Comparison of ENCODE assay signal across 8 cellular contexts in genomic region chr4:109815151-109816081, GRCh38. TPM values are rescaled to one million over a fixed set of nuclear protein-coding genes. Genes with fewer than 3 reads are reported as not detected.
A peak's percentile ranks its signal among the peaks of the same experiment; 100 is the strongest.
DNase-seq lines count a peak whose midpoint lies in the region; ATAC-seq and TF ChIP-seq lines count a peak whose summit lies in the region.

TSS of gene GAR1 (plus strand) at chr4:109815762. CDS start at chr4:109816165, 403 bp downstream.

- H3K27me3 ChIP-seq in cardiac muscle cell (no peaks in the 10 kb centered on the region), parathyroid adenoma (ENCODE audit: control insufficient read depth, insufficient read depth, low read length) (no peaks in the 10 kb centered on the region)

- H3K4me1 ChIP-seq in cardiac muscle cell (ENCODE audit: low read depth) (peaks cover 8% of the 10 kb centered on the region), parathyroid adenoma (no peaks in the 10 kb centered on the region)

- H3K4me3 ChIP-seq in GM12864 (ENCODE audit: low read depth, low read length) (peak within 1 kb of the TSS; percentile 100), cardiac muscle cell (peak within 1 kb of the TSS; percentile 52), parathyroid adenoma (ENCODE audit: low read depth, low read length) (peak within 1 kb of the TSS; percentile 87)

- no peaks in the 10 kb centered on the region for H3K79me2 ChIP-seq in parathyroid adenoma

- peak; percentile 99 for ATAC-seq in HG02759 (IDR thresholded peaks at IDR 0.05; ENCODE audit: unreplicated experiment)

- H3K9ac ChIP-seq in parathyroid adenoma: peak within 1 kb of the TSS; percentile 21

- H3K4me3 Mint-ChIP-seq in type B pancreatic cell: peak within 1 kb of the TSS; percentile 99

- DNase-seq in GM12864 (ENCODE audit: low read depth) (peak; percentile 86), NCI-H1417 (lab: John Stamatoyannopoulos, UW) (peak; percentile 83 to 95 (median 89)), SW 1271 (lab: John Stamatoyannopoulos, UW) (peak; percentile 77 to 86), cardiac muscle cell (ENCODE audit: low read depth in 1 of 2, low spot score in 1 of 2) (peak; percentile 95 to 96), type B pancreatic cell (ENCODE audit: extremely low spot score, unreplicated experiment) (peak; percentile 87)
- peak; percentile 67 for DNase-seq in activated naive CD8-positive, alpha-beta T cell treated with anti-CD3 and anti-CD28 coated beads, Interleukin-2, amount 50 U/mL, for 16 hours (ENCODE audit: low read depth, low spot score)

- peak within 1 kb of the TSS; percentile 98 for H3K27ac Mint-ChIP-seq in type B pancreatic cell

- H3K36me3 Mint-ChIP-seq in type B pancreatic cell: peaks cover 21% of the 10 kb centered on the region

- TF ChIP-seq CTCF in GM12864 (IDR thresholded peaks at IDR 0.05; ENCODE audit: low read depth, low read length, missing control alignments) (no peak), cardiac muscle cell (IDR thresholded peaks at IDR 0.05; ENCODE audit: low read depth, low read length) (no peak), parathyroid adenoma (IDR thresholded peaks at IDR 0.05) (no peak), type B pancreatic cell (conservative IDR thresholded peaks at IDR 0.05) (peak; percentile 30)

- peak within 1 kb of the TSS; percentile 84 for H3K27ac ChIP-seq in cardiac muscle cell
- peak within 1 kb of the TSS; percentile 77 for H3K27ac ChIP-seq in parathyroid adenoma

- H3K9me3 ChIP-seq in cardiac muscle cell (ENCODE audit: low read depth) (no peaks in the 10 kb centered on the region), parathyroid adenoma (ENCODE audit: control insufficient read depth, low read length) (no peaks in the 10 kb centered on the region)

- peak within 1 kb of the TSS; percentile 95 for H3K4me2 ChIP-seq in parathyroid adenoma (ENCODE audit: low read length)

- H3K4me1 Mint-ChIP-seq in type B pancreatic cell (ENCODE audit: unreplicated experiment): peaks cover 34% of the 10 kb centered on the region

- no peaks in the 10 kb centered on the region for H3K9me3 Mint-ChIP-seq in type B pancreatic cell

- H3K36me3 ChIP-seq in cardiac muscle cell (peaks cover 8% of the 10 kb centered on the region), parathyroid adenoma (ENCODE audit: control insufficient read depth, insufficient read depth, low read length) (no peaks in the 10 kb centered on the region)

- H3K27me3 Mint-ChIP-seq in type B pancreatic cell: peaks cover 2% of the 10 kb centered on the region

- peak within 1 kb of the TSS; percentile 85 for H2AFZ ChIP-seq in parathyroid adenoma

RNA-seq across cellular contexts. Expression of gene GAR1, which starts in this region (rescaled TPM):
- total RNA-seq in cardiac muscle cell (11.9 and 13.4 TPM in 2 replicates), type B pancreatic cell (ENCODE audit: low replicate concordance) (27.9 and 44.7 TPM in 2 replicates)
- polyA plus RNA-seq in cardiac muscle cell: 29.2 and 37.4 TPM in 2 replicates

Comparison
In these comparisons a context has a peak if more than half of its experiments do, and no peak if none do; other contexts are left out.
1. Peak in every context shown above with its lines: DNase-seq, ATAC-seq, H3K4me3 ChIP-seq and H3K27ac ChIP-seq.